ENCODE assay signal across 10 cellular contexts in genomic region chr7:135164357-135165021, GRCh38. TPM values are rescaled to one million over a fixed set of nuclear protein-coding genes. Genes with fewer than 3 reads are reported as not detected.
A peak's percentile ranks its signal among the peaks of the same experiment; 100 is the strongest.
DNase-seq lines count a peak whose midpoint lies in the region; ATAC-seq and TF ChIP-seq lines count a peak whose summit lies in the region.
"Had no signal": no experiment of that assay in that cellular context is flagged by ENCODE, and none has a peak within 500 bp of the region (broad histone marks: within the 10 kb centered on the region; RNA-seq: fewer than 3 reads in every experiment).

No MANE protein-coding gene starts in this region.

- peaks cover 0 to 73% (median 24%) of the 10 kb centered on the region in 9 donors for H3K36me3 ChIP-seq in heart right ventricle
- H3K36me3 ChIP-seq: colonic mucosa had no signal

- CTCF ChIA-PET in activated CD4-positive, alpha-beta T cell treated with anti-CD3 and anti-CD28 coated beads for 36 hours (lab: Charles Lee), result interaction anchor here (0.5 to 2.1 kb wide), 5 partner anchors 12 to 101 kb away, joined by 3 to 6 read pairs (median 3); partner anchors contain the start of gene WDR91
- CTCF ChIA-PET in activated CD8-positive, alpha-beta T cell treated with anti-CD3 and anti-CD28 coated beads for 36 hours (lab: Charles Lee), result interaction anchor here (1.6 to 3.3 kb wide), 3 partner anchors 16 to 475 kb away, joined by 3 to 11 read pairs (median 8); partner anchors contain the start of genes AGBL3 and TMEM140

- intact Hi-C loops in activated CD4-positive, alpha-beta T cell treated with anti-CD3 and anti-CD28 coated beads for 36 hours (cut with DNase I, micrococcal nuclease), result no loop called here
- intact Hi-C loops in activated CD8-positive, alpha-beta T cell treated with anti-CD3 and anti-CD28 coated beads for 36 hours (cut with micrococcal nuclease), result no loop called here
- intact Hi-C loops in heart right ventricle (cut with DNase I), result loop anchor here in 5 of 10 donors (5.0 to 10.0 kb wide), 5 partner anchors 170 to 517 kb away; partner anchors contain the start of genes AGBL3 (in 1 of the 5) and BPGM (in 1 of the 5)
- intact Hi-C loops in activated T-helper 2 cell treated with anti-CD3 and anti-CD28 coated beads, Interferon-gamma antibody, Interleukin-2, Interleukin-4, amounts not matched to agents 10 μg/mL and 5 μg/mL and 100 μg/mL, durations not matched to agents 14 hours and 24 hours and 36 hours (cut with micrococcal nuclease), result no loop called here

- no peak overlapping the region for H3K4me3 Mint-ChIP-seq in activated CD4-positive, alpha-beta T cell treated with anti-CD3 and anti-CD28 coated beads for 36 hours
- H3K4me3 Mint-ChIP-seq in activated CD8-positive, alpha-beta T cell treated with anti-CD3 and anti-CD28 coated beads for 36 hours, result no peak overlapping the region
- no peak overlapping the region for H3K4me3 Mint-ChIP-seq in stimulated activated effector memory CD8-positive, alpha-beta T cell treated with anti-CD3 and anti-CD28 coated beads, Interleukin-12 subunit alpha, Interleukin-12 subunit beta, amount 100 ng/mL, for 72 hours
- H3K4me3 Mint-ChIP-seq in glutamatergic neuron (ENCODE audit: unreplicated experiment), result no peak overlapping the region
- no peak overlapping the region for H3K4me3 Mint-ChIP-seq in activated T-helper 2 cell treated with anti-CD3 and anti-CD28 coated beads, Interferon-gamma antibody, Interleukin-2, Interleukin-4, amounts not matched to agents 10 μg/mL and 5 μg/mL and 100 μg/mL, durations not matched to agents 14 hours and 24 hours and 36 hours (ENCODE audit: low read depth)

- no peak for ATAC-seq in activated CD4-positive, alpha-beta T cell treated with anti-CD3 and anti-CD28 coated beads for 36 hours
- ATAC-seq in activated CD8-positive, alpha-beta T cell treated with anti-CD3 and anti-CD28 coated beads for 36 hours, result no peak
- peak in 4 of 8 donors; percentile 28 to 71 (median 34) for ATAC-seq in heart right ventricle
- ATAC-seq in stimulated activated effector memory CD8-positive, alpha-beta T cell treated with anti-CD3 and anti-CD28 coated beads, Interleukin-12 subunit alpha, Interleukin-12 subunit beta, amount 100 ng/mL, for 72 hours, result no peak

- peaks cover 18 to 88% (median 81%) of the 10 kb centered on the region in 9 donors for H3K4me1 ChIP-seq in heart right ventricle

- no peaks in the 10 kb centered on the region for H3K27me3 Mint-ChIP-seq in activated CD4-positive, alpha-beta T cell treated with anti-CD3 and anti-CD28 coated beads for 36 hours
- H3K27me3 Mint-ChIP-seq in activated CD8-positive, alpha-beta T cell treated with anti-CD3 and anti-CD28 coated beads for 36 hours, result no peaks in the 10 kb centered on the region
- H3K27me3 Mint-ChIP-seq in glutamatergic neuron (ENCODE audit: unreplicated experiment), result peaks cover 1% of the 10 kb centered on the region
- no peaks in the 10 kb centered on the region for H3K27me3 Mint-ChIP-seq in activated T-helper 2 cell treated with anti-CD3 and anti-CD28 coated beads, Interferon-gamma antibody, Interleukin-2, Interleukin-4, amounts not matched to agents 10 μg/mL and 5 μg/mL and 100 μg/mL, durations not matched to agents 14 hours and 24 hours and 36 hours (ENCODE audit: low read depth)

- POLR2A ChIA-PET in activated CD4-positive, alpha-beta T cell treated with anti-CD3 and anti-CD28 coated beads for 36 hours (lab: Charles Lee), result interaction anchor here (0.6 to 0.9 kb wide), 2 partner anchors 14 to 825 kb away, joined by 4 to 5 read pairs; no protein-coding TSS in a partner anchor
- POLR2A ChIA-PET in activated CD8-positive, alpha-beta T cell treated with anti-CD3 and anti-CD28 coated beads for 36 hours (lab: Charles Lee), result interaction anchor here (0.7 to 16.8 kb wide), 4 partner anchors 9 to 217 kb away, joined by 3 to 204 read pairs (median 4); partner anchors contain the start of gene TMEM140

- H3K27ac ChIP-seq in heart right ventricle, result peak overlapping the region in 9 of 10 donors; percentile 19 to 97 (median 66)
- H3K27ac ChIP-seq: colonic mucosa had no signal

- H3K27ac Mint-ChIP-seq in activated CD4-positive, alpha-beta T cell treated with anti-CD3 and anti-CD28 coated beads for 36 hours, result peak overlapping the region; percentile 37
- H3K27ac Mint-ChIP-seq in activated CD8-positive, alpha-beta T cell treated with anti-CD3 and anti-CD28 coated beads for 36 hours, result peak overlapping the region; percentile 73
- H3K27ac Mint-ChIP-seq in stimulated activated effector memory CD8-positive, alpha-beta T cell treated with anti-CD3 and anti-CD28 coated beads, Interleukin-12 subunit alpha, Interleukin-12 subunit beta, amount 100 ng/mL, for 72 hours, result peak overlapping the region; percentile 88
- no peak overlapping the region for H3K27ac Mint-ChIP-seq in glutamatergic neuron (ENCODE audit: unreplicated experiment)
- H3K27ac Mint-ChIP-seq in activated T-helper 2 cell treated with anti-CD3 and anti-CD28 coated beads, Interferon-gamma antibody, Interleukin-2, Interleukin-4, amounts not matched to agents 10 μg/mL and 5 μg/mL and 100 μg/mL, durations not matched to agents 14 hours and 24 hours and 36 hours, result no peak overlapping the region

- H3K27me3 ChIP-seq in heart right ventricle, result no peaks in the 10 kb centered on the region
- H3K27me3 ChIP-seq: colonic mucosa had no signal

- H3K9me3 ChIP-seq in heart right ventricle, result no peaks in the 10 kb centered on the region
- H3K9me3 ChIP-seq: colonic mucosa had no signal

- H3K4me1 Mint-ChIP-seq in activated CD4-positive, alpha-beta T cell treated with anti-CD3 and anti-CD28 coated beads for 36 hours, result peaks cover 53% of the 10 kb centered on the region
- H3K4me1 Mint-ChIP-seq in activated CD8-positive, alpha-beta T cell treated with anti-CD3 and anti-CD28 coated beads for 36 hours (ENCODE audit: low read depth), result peaks cover 67% of the 10 kb centered on the region
- H3K4me1 Mint-ChIP-seq in stimulated activated effector memory CD8-positive, alpha-beta T cell treated with anti-CD3 and anti-CD28 coated beads, Interleukin-12 subunit alpha, Interleukin-12 subunit beta, amount 100 ng/mL, for 72 hours, result peaks cover 82% of the 10 kb centered on the region
- peaks cover 19% of the 10 kb centered on the region for H3K4me1 Mint-ChIP-seq in glutamatergic neuron (ENCODE audit: low read depth, unreplicated experiment)
- peaks cover 39% of the 10 kb centered on the region for H3K4me1 Mint-ChIP-seq in activated T-helper 2 cell treated with anti-CD3 and anti-CD28 coated beads, Interferon-gamma antibody, Interleukin-2, Interleukin-4, amounts not matched to agents 10 μg/mL and 5 μg/mL and 100 μg/mL, durations not matched to agents 14 hours and 24 hours and 36 hours (ENCODE audit: low read depth)

- H3K4me3 ChIP-seq in heart right ventricle, result no peak overlapping the region
- H3K4me3 ChIP-seq: colonic mucosa had no signal

- H3K36me3 Mint-ChIP-seq in activated CD4-positive, alpha-beta T cell treated with anti-CD3 and anti-CD28 coated beads for 36 hours (ENCODE audit: low read depth), result peaks cover 84% of the 10 kb centered on the region
- peaks cover 90% of the 10 kb centered on the region for H3K36me3 Mint-ChIP-seq in activated CD8-positive, alpha-beta T cell treated with anti-CD3 and anti-CD28 coated beads for 36 hours (ENCODE audit: low read depth)
- H3K36me3 Mint-ChIP-seq in stimulated activated effector memory CD8-positive, alpha-beta T cell treated with anti-CD3 and anti-CD28 coated beads, Interleukin-12 subunit alpha, Interleukin-12 subunit beta, amount 100 ng/mL, for 72 hours, result peaks cover 68% of the 10 kb centered on the region
- H3K36me3 Mint-ChIP-seq in glutamatergic neuron (ENCODE audit: unreplicated experiment), result peaks cover 16% of the 10 kb centered on the region
- H3K36me3 Mint-ChIP-seq in activated T-helper 2 cell treated with anti-CD3 and anti-CD28 coated beads, Interferon-gamma antibody, Interleukin-2, Interleukin-4, amounts not matched to agents 10 μg/mL and 5 μg/mL and 100 μg/mL, durations not matched to agents 14 hours and 24 hours and 36 hours (ENCODE audit: low read depth), result peaks cover 93% of the 10 kb centered on the region

- DNase-seq in activated CD4-positive, alpha-beta T cell treated with anti-CD3 and anti-CD28 coated beads for 36 hours, result no peak
- no peak for DNase-seq in activated CD4-positive, alpha-beta T cell treated with anti-CD3 and anti-CD28 coated beads, Interleukin-2, amount 50 U/mL, for 1 hour
- no peak for DNase-seq in activated CD8-positive, alpha-beta T cell treated with anti-CD3 and anti-CD28 coated beads for 36 hours
- DNase-seq in heart right ventricle, result peak in 1 of 2 donors; percentile 59
- no peak for DNase-seq in stimulated activated effector memory CD8-positive, alpha-beta T cell treated with anti-CD3 and anti-CD28 coated beads, Interleukin-12 subunit alpha, Interleukin-12 subunit beta, amount 100 ng/mL, for 72 hours (ENCODE audit: low spot score in 2 of 2)
- no peak for DNase-seq in dermis blood vessel endothelial cell
- DNase-seq in glutamatergic neuron, result no peak
- DNase-seq in activated T-helper 2 cell treated with anti-CD3 and anti-CD28 coated beads, Interferon-gamma antibody, Interleukin-2, Interleukin-4, amounts not matched to agents 10 μg/mL and 5 μg/mL and 100 μg/mL, durations not matched to agents 14 hours and 24 hours and 36 hours (ENCODE audit: low spot score), result no peak
- DNase-seq: activated CD4-positive, alpha-beta T cell treated with anti-CD3 and anti-CD28 coated beads, Interleukin-2, amount 50 U/mL, for 48 hours; colonic mucosa had no signal

- 76 to 83% methylated on average over 18 of the region's 18 CpGs for WGBS in heart right ventricle, 2 donors

- H3K9me3 Mint-ChIP-seq in activated CD4-positive, alpha-beta T cell treated with anti-CD3 and anti-CD28 coated beads for 36 hours (ENCODE audit: low read depth), result peaks cover 8% of the 10 kb centered on the region
- peaks cover 19% of the 10 kb centered on the region for H3K9me3 Mint-ChIP-seq in activated CD8-positive, alpha-beta T cell treated with anti-CD3 and anti-CD28 coated beads for 36 hours
- peaks cover 5% of the 10 kb centered on the region for H3K9me3 Mint-ChIP-seq in stimulated activated effector memory CD8-positive, alpha-beta T cell treated with anti-CD3 and anti-CD28 coated beads, Interleukin-12 subunit alpha, Interleukin-12 subunit beta, amount 100 ng/mL, for 72 hours
- peaks cover 14% of the 10 kb centered on the region for H3K9me3 Mint-ChIP-seq in glutamatergic neuron (ENCODE audit: unreplicated experiment)
- H3K9me3 Mint-ChIP-seq in activated T-helper 2 cell treated with anti-CD3 and anti-CD28 coated beads, Interferon-gamma antibody, Interleukin-2, Interleukin-4, amounts not matched to agents 10 μg/mL and 5 μg/mL and 100 μg/mL, durations not matched to agents 14 hours and 24 hours and 36 hours, result peaks cover 24% of the 10 kb centered on the region

- no peak for TF ChIP-seq CTCF in activated CD8-positive, alpha-beta T cell treated with anti-CD3 and anti-CD28 coated beads for 36 hours (IDR thresholded peaks at IDR 0.05)
- TF ChIP-seq CTCF in heart right ventricle (IDR thresholded peaks at IDR 0.05), result peak in 1 of 9 donors; percentile 19
- no peak for TF ChIP-seq CTCF in glutamatergic neuron (IDR thresholded peaks at IDR 0.05; ENCODE audit: partially characterized antibody, unreplicated experiment)

RNA-seq across cellular contexts. Expression of gene CYREN, which starts 6.0 kb away (rescaled TPM):
- 10 to 100 TPM; 32.6 to 40.5 TPM for total RNA-seq in activated CD4-positive, alpha-beta T cell treated with anti-CD3 and anti-CD28 coated beads for 36 hours
- 10 to 100 TPM; 32.5 to 35.4 TPM for total RNA-seq in activated CD8-positive, alpha-beta T cell treated with anti-CD3 and anti-CD28 coated beads for 36 hours
- total RNA-seq in heart right ventricle (10 to 100 TPM; 16.0 to 33.3 (median 22.6) TPM), dermis blood vessel endothelial cell (20.8 and 29.5 TPM in 2 replicates), glutamatergic neuron (ENCODE audit: unreplicated experiment) (33.3 TPM)
- polyA plus RNA-seq in heart right ventricle, result 10 to 100 TPM; 20.1 to 23.4 TPM
- total RNA-seq in activated T-helper 2 cell treated with anti-CD3 and anti-CD28 coated beads, Interferon-gamma antibody, Interleukin-2, Interleukin-4, amounts not matched to agents 10 μg/mL and 5 μg/mL and 100 μg/mL, durations not matched to agents 14 hours and 24 hours and 36 hours, result 50.1 and 52.9 TPM in 2 replicates

RNA-seq across cellular contexts. Expression of gene TMEM140, which starts 16.6 kb away (rescaled TPM):
- 10 to 100 TPM; 10.8 to 12.1 TPM for total RNA-seq in activated CD4-positive, alpha-beta T cell treated with anti-CD3 and anti-CD28 coated beads for 36 hours
- total RNA-seq in activated CD8-positive, alpha-beta T cell treated with anti-CD3 and anti-CD28 coated beads for 36 hours, result 1 to 10 TPM; 6.2 to 7.6 TPM
- total RNA-seq in heart right ventricle (10 to 100 TPM; 15.7 to 74.1 (median 26.2) TPM), dermis blood vessel endothelial cell (40.7 and 76.1 TPM in 2 replicates), glutamatergic neuron (ENCODE audit: unreplicated experiment) (not detected)
- polyA plus RNA-seq in heart right ventricle, result 10 to 100 TPM in 1 of 2 donors, 1 to 10 TPM in 1; 6.1 to 28.3 TPM
- total RNA-seq in activated T-helper 2 cell treated with anti-CD3 and anti-CD28 coated beads, Interferon-gamma antibody, Interleukin-2, Interleukin-4, amounts not matched to agents 10 μg/mL and 5 μg/mL and 100 μg/mL, durations not matched to agents 14 hours and 24 hours and 36 hours, result 3.0 and 4.8 TPM in 2 replicates

RNA-seq across cellular contexts. Expression of gene WDR91, which starts 46.8 kb away (rescaled TPM):
- 10 to 100 TPM; 11.8 to 12.0 TPM for total RNA-seq in activated CD4-positive, alpha-beta T cell treated with anti-CD3 and anti-CD28 coated beads for 36 hours
- total RNA-seq in activated CD8-positive, alpha-beta T cell treated with anti-CD3 and anti-CD28 coated beads for 36 hours, result 10 to 100 TPM; 12.9 to 13.1 TPM
- total RNA-seq in heart right ventricle (10 to 100 TPM in 1 of 10 donors, 1 to 10 TPM in 9; 3.0 to 10.4 (median 5.9) TPM), dermis blood vessel endothelial cell (5.3 and 7.7 TPM in 2 replicates), glutamatergic neuron (ENCODE audit: unreplicated experiment) (24.5 TPM)
- 1 to 10 TPM; 3.7 to 8.6 TPM for polyA plus RNA-seq in heart right ventricle
- 19.2 and 22.6 TPM in 2 replicates for total RNA-seq in activated T-helper 2 cell treated with anti-CD3 and anti-CD28 coated beads, Interferon-gamma antibody, Interleukin-2, Interleukin-4, amounts not matched to agents 10 μg/mL and 5 μg/mL and 100 μg/mL, durations not matched to agents 14 hours and 24 hours and 36 hours

Comparison
In these comparisons a context has a peak if more than half of its experiments do, and no peak if none do; other contexts are left out.
1. H3K27ac Mint-ChIP-seq: peak in activated CD4-positive, alpha-beta T cell treated with anti-CD3 and anti-CD28 coated beads for 36 hours (single experiment), activated CD8-positive, alpha-beta T cell treated with anti-CD3 and anti-CD28 coated beads for 36 hours (single experiment) and stimulated activated effector memory CD8-positive, alpha-beta T cell treated with anti-CD3 and anti-CD28 coated beads, Interleukin-12 subunit alpha, Interleukin-12 subunit beta, amount 100 ng/mL, for 72 hours (single experiment); none in glutamatergic neuron (single experiment) and activated T-helper 2 cell treated with anti-CD3 and anti-CD28 coated beads, Interferon-gamma antibody, Interleukin-2, Interleukin-4, amounts not matched to agents 10 μg/mL and 5 μg/mL and 100 μg/mL, durations not matched to agents 14 hours and 24 hours and 36 hours (single experiment).